Comparison of ENCODE assay signal across 30 cellular contexts in the genomic region with DNA sequence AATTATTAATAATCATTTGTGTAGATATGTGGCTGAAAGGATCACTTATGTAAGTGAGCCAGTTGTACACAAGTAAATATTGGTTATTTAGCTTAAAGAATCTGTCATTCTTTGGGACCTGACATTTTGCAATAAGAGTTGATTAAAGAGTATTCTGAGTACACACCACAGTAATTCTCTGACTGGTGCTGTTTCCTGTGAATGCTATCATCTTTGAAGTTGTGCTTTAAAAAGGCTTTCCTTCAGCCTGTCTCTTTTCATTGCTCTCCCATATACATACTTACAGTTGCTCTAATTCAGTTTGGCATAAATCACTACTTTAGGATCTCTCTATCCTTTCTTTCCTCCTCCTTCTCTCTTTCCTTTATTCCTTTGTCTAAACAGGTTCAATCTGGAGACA.
"Had no signal": no experiment of that assay in that cellular context is flagged by ENCODE, and none has a peak within 500 bp of the region (broad histone marks: within the 10 kb centered on the region; RNA-seq: fewer than 3 reads in every experiment).

No MANE protein-coding gene starts in this region.

- H3K27ac Mint-ChIP-seq: activated B cell treated with CpG ODN at 0.5 μM for 24 hours; activated CD4-positive, alpha-beta T cell treated with anti-CD3 and anti-CD28 coated beads, Interleukin-2, amount 10 ng/mL, durations not matched to agents 24 days and 14 days; activated CD8-positive, alpha-beta T cell treated with anti-CD3 and anti-CD28 coated beads, Interleukin-2, amount 10 ng/mL, durations not matched to agents 7 days and 5 days; activated naive CD4-positive, alpha-beta T cell treated with anti-CD3 and anti-CD28 coated beads, Interleukin-2, amount 50 U/mL, for 72 hours had no signal

- DNase-seq: activated B cell treated with CpG ODN at 0.5 μM for 24 hours; activated CD4-positive, alpha-beta T cell treated with anti-CD3 and anti-CD28 coated beads for 1 hour; activated CD4-positive, alpha-beta T cell treated with anti-CD3 and anti-CD28 coated beads, Interleukin-2, amount 10 ng/mL, durations not matched to agents 24 days and 14 days; activated CD4-positive, alpha-beta T cell treated with anti-CD3 and anti-CD28 coated beads, Interleukin-2, amount 50 U/mL, for 48 hours; activated CD8-positive, alpha-beta T cell treated with anti-CD3 and anti-CD28 coated beads, Interleukin-2, amount 10 ng/mL, durations not matched to agents 7 days and 5 days; activated effector memory CD4-positive, alpha-beta T cell treated with Interleukin-2 at 50 U/mL for 16 hours; activated naive CD4-positive, alpha-beta T cell treated with Interleukin-2 at 50 U/mL for 16 hours; activated T-cell treated with anti-CD3 and anti-CD28 coated beads, Interleukin-2, amount 50 U/mL, for 4 hours; adrenal gland; body of pancreas; central memory CD4-positive, alpha-beta T cell; Karpas-422; KBM-7; MG63; NCI-H1048; NCI-H1105 treated with DMSO at 0.1 percent for 48 hours; NCI-H1436; NCI-H1694; NCI-H1930; NCI-H2081 treated with DMSO at 0.1 percent for 48 hours; NCI-H345; SHP77; SW 1271; T-helper 1 cell; T-helper 9 cell had no signal

- FAIRE-seq: astrocyte had no signal

- H3K27ac ChIP-seq: adrenal gland, body of pancreas, SJSA1, VCaP had no signal

- H3K9me3 Mint-ChIP-seq: activated B cell treated with CpG ODN at 0.5 μM for 24 hours; activated CD4-positive, alpha-beta T cell treated with anti-CD3 and anti-CD28 coated beads, Interleukin-2, amount 10 ng/mL, durations not matched to agents 24 days and 14 days; activated naive CD4-positive, alpha-beta T cell treated with anti-CD3 and anti-CD28 coated beads, Interleukin-2, amount 50 U/mL, for 72 hours; activated T-cell treated with anti-CD3 and anti-CD28 coated beads, Interleukin-2, amount 50 U/mL, for 4 hours had no signal

- H3K4me3 ChIP-seq: adrenal gland, body of pancreas, MG63, SJSA1 had no signal

- H3K36me3 Mint-ChIP-seq: activated naive CD4-positive, alpha-beta T cell treated with anti-CD3 and anti-CD28 coated beads, Interleukin-2, amount 50 U/mL, for 72 hours had no signal

- ATAC-seq: activated CD8-positive, alpha-beta T cell treated with anti-CD3 and anti-CD28 coated beads, Interleukin-2, amount 10 ng/mL, durations not matched to agents 7 days and 5 days; activated T-cell treated with anti-CD3 and anti-CD28 coated beads, Interleukin-2, amount 50 U/mL, for 4 hours; body of pancreas; Panc1 had no signal

- H3K4me3 Mint-ChIP-seq: activated B cell treated with CpG ODN at 0.5 μM for 24 hours; activated CD4-positive, alpha-beta T cell treated with anti-CD3 and anti-CD28 coated beads, Interleukin-2, amount 10 ng/mL, durations not matched to agents 24 days and 14 days; activated CD8-positive, alpha-beta T cell treated with anti-CD3 and anti-CD28 coated beads, Interleukin-2, amount 10 ng/mL, durations not matched to agents 7 days and 5 days; activated T-cell treated with anti-CD3 and anti-CD28 coated beads, Interleukin-2, amount 50 U/mL, for 4 hours had no signal

- H3K9me3 ChIP-seq: adrenal gland, body of pancreas, MG63, SJSA1 had no signal

- H3K36me3 ChIP-seq: adrenal gland, MG63, SJSA1 had no signal

- H3K4me1 Mint-ChIP-seq: activated B cell treated with CpG ODN at 0.5 μM for 24 hours had no signal

- H3K4me1 ChIP-seq: adrenal gland, body of pancreas, SJSA1 had no signal

- H3K27me3 ChIP-seq: adrenal gland, body of pancreas had no signal
